Comparison of ENCODE assay signal across 17 cellular contexts in the genomic region with DNA sequence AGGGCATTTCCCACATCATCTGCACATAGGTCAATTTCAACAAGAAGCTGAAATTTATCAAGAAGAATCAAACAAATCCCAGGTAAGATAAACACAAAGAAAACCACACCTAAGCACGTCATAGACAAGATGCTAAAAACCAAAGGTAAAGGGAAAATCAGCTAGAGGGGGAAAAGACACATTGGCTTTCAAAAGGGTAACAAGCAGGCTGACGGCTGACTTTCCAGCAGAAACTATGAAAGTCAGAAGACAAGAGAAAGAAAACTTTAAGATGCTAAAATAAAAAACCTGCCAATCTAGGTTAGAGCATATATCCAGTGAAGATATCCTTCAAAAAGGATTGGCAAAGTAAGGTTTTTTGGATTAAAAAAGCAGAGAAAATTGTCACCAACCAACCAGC.
"Had no signal": no experiment of that assay in that cellular context is flagged by ENCODE, and none has a peak within 500 bp of the region (broad histone marks: within the 10 kb centered on the region; RNA-seq: fewer than 3 reads in every experiment).

No MANE protein-coding gene starts in this region.

- H3K4me1 Mint-ChIP-seq: activated B cell treated with CpG ODN at 0.5 μM for 24 hours; activated CD4-positive, alpha-beta T cell treated with anti-CD3 and anti-CD28 coated beads, Interleukin-2, amount 10 ng/mL, durations not matched to agents 7 days and 5 days; nephron progenitor cell; stimulated activated memory B cell treated with anti-CD40 and anti-IgM and Interleukin-4, amounts not matched to agents 10 μg/mL and 1 μg/mL and 100 μg/mL, for 72 hours had no signal

- H3K36me3 ChIP-seq: prostate gland, upper lobe of left lung had no signal

- H3K9me3 ChIP-seq: prostate gland had no signal

- H3K27ac Mint-ChIP-seq: activated B cell treated with CpG ODN at 0.5 μM for 24 hours; activated CD4-positive, alpha-beta T cell treated with anti-CD3 and anti-CD28 coated beads, Interleukin-2, amount 10 ng/mL, durations not matched to agents 7 days and 5 days; activated naive CD4-positive, alpha-beta T cell treated with anti-CD3 and anti-CD28 coated beads for 36 hours; nephron progenitor cell; stimulated activated memory B cell treated with anti-CD40 and anti-IgM and Interleukin-4, amounts not matched to agents 10 μg/mL and 1 μg/mL and 100 μg/mL, for 72 hours had no signal

- ATAC-seq: left lung; sciatic nerve; stimulated activated memory B cell treated with anti-CD40 and anti-IgM and Interleukin-4, amounts not matched to agents 10 μg/mL and 1 μg/mL and 100 μg/mL, for 72 hours had no signal

- H3K4me1 ChIP-seq: left lung, prostate gland, spleen, upper lobe of left lung had no signal

- DNase-seq: activated B cell treated with CpG ODN at 0.5 μM for 24 hours; activated CD4-positive, alpha-beta T cell treated with anti-CD3 and anti-CD28 coated beads, Interleukin-2, amount 10 ng/mL, durations not matched to agents 7 days and 5 days; activated CD8-positive, alpha-beta memory T cell treated with anti-CD3 and anti-CD28 coated beads for 24 hours; activated naive CD4-positive, alpha-beta T cell treated with anti-CD3 and anti-CD28 coated beads for 36 hours; central memory CD4-positive, alpha-beta T cell; foreskin melanocyte; head of caudate nucleus; left lung; mesendoderm; nephron progenitor cell; spleen; stimulated activated CD4-positive, alpha-beta T cell treated with anti-CD3 and anti-CD28 coated beads, Interleukin-1b, Interleukin-23, amount 100 ng/mL, for 48 hours; T-helper 1 cell; upper lobe of left lung had no signal

- H3K27me3 Mint-ChIP-seq: activated B cell treated with CpG ODN at 0.5 μM for 24 hours; activated CD4-positive, alpha-beta T cell treated with anti-CD3 and anti-CD28 coated beads, Interleukin-2, amount 10 ng/mL, durations not matched to agents 7 days and 5 days; stimulated activated memory B cell treated with anti-CD40 and anti-IgM and Interleukin-4, amounts not matched to agents 10 μg/mL and 1 μg/mL and 100 μg/mL, for 72 hours had no signal

- H3K27me3 ChIP-seq: left lung, spleen, upper lobe of left lung had no signal

- H3K4me3 ChIP-seq: left lung, prostate gland, spleen, upper lobe of left lung had no signal

- H3K27ac ChIP-seq: left lung, prostate gland, spleen, upper lobe of left lung had no signal

- H3K4me3 Mint-ChIP-seq: activated B cell treated with CpG ODN at 0.5 μM for 24 hours; activated CD4-positive, alpha-beta T cell treated with anti-CD3 and anti-CD28 coated beads, Interleukin-2, amount 10 ng/mL, durations not matched to agents 7 days and 5 days; activated naive CD4-positive, alpha-beta T cell treated with anti-CD3 and anti-CD28 coated beads for 36 hours; nephron progenitor cell; stimulated activated memory B cell treated with anti-CD40 and anti-IgM and Interleukin-4, amounts not matched to agents 10 μg/mL and 1 μg/mL and 100 μg/mL, for 72 hours had no signal
